In genomic region chr16:88811850-88812736, GRCh38 we compare ENCODE assay signal across 8 cellular contexts. TPM values are rescaled to one million over a fixed set of nuclear protein-coding genes. Genes with fewer than 3 reads are reported as not detected.
DNase-seq lines count a peak whose midpoint lies in the region; ATAC-seq and TF ChIP-seq lines count a peak whose summit lies in the region.

APRT (minus strand) TSS chr16:88811928; CDS start chr16:88811899, 29 bp downstream.

- intact Hi-C loops in Right ventricle myocardium superior (cut with DNase I) (loop anchor here (5.0 kb wide), 1 partner anchor 45 kb away; the partner anchor contains the start of genes GALNS and TRAPPC2L), tibial artery (cut with DNase I; ENCODE audit: low total_unique reads) (loop anchor here (10.0 kb wide), 1 partner anchor 237 kb away; the partner anchor contains the start of gene ZC3H18)

- H3K79me2 ChIP-seq in parathyroid adenoma = no peaks in the 10 kb centered on the region

- peak within 1 kb of the TSS; percentile 86 for H3K4me2 ChIP-seq in parathyroid adenoma (ENCODE audit: low read length)

- no peak within 1 kb of the TSS for H3K9ac ChIP-seq in parathyroid adenoma

- H3K9me3 ChIP-seq in parathyroid adenoma (ENCODE audit: control insufficient read depth, low read length) = no peaks in the 10 kb centered on the region
- no peaks in the 10 kb centered on the region for H3K9me3 ChIP-seq in tibial artery

- H2AFZ ChIP-seq in parathyroid adenoma = peak within 1 kb of the TSS; percentile 89

- TF ChIP-seq CTCF in GM12872 (IDR thresholded peaks at IDR 0.05; ENCODE audit: insufficient read depth, low read depth, low read length) = peak; percentile 16; the same call in 1 of the 3 replicates
- TF ChIP-seq CTCF in parathyroid adenoma (IDR thresholded peaks at IDR 0.05) = peak; percentile 24
- peak in 1 of 2 experiments; percentile 20 for TF ChIP-seq CTCF in tibial artery (IDR thresholded peaks at IDR 0.05)

- no peaks in the 10 kb centered on the region for H3K27me3 ChIP-seq in parathyroid adenoma (ENCODE audit: control insufficient read depth, insufficient read depth, low read length)
- H3K27me3 ChIP-seq in tibial artery = no peaks in the 10 kb centered on the region

- no peaks in the 10 kb centered on the region for H3K36me3 ChIP-seq in parathyroid adenoma (ENCODE audit: control insufficient read depth, insufficient read depth, low read length)
- peaks cover 0 to 31% (median 13%) of the 10 kb centered on the region in 3 donors for H3K36me3 ChIP-seq in tibial artery

- H3K27ac ChIP-seq in parathyroid adenoma (peak within 1 kb of the TSS; percentile 58), tibial artery (peak within 1 kb of the TSS; percentile 90 to 91)

- H3K4me3 ChIP-seq in parathyroid adenoma (ENCODE audit: low read depth, low read length) = peak within 1 kb of the TSS; percentile 75
- peak within 1 kb of the TSS; percentile 77 to 93 for H3K4me3 ChIP-seq in tibial artery

- DNase-seq in NCI-H128 (lab: John Stamatoyannopoulos, UW; ENCODE audit: unreplicated experiment) (peak; percentile 64), SW 1271 (lab: John Stamatoyannopoulos, UW) (peak; percentile 66 to 88), Right ventricle myocardium superior (peak; percentile 95), tibial artery (peak; percentile 90 to 97)
- DNase-seq in activated naive CD8-positive, alpha-beta T cell treated with anti-CD3 and anti-CD28 coated beads, Interleukin-2, amount 50 U/mL, for 16 hours (ENCODE audit: low read depth, low spot score) = peak; percentile 94

- peaks cover 8% of the 10 kb centered on the region for H3K4me1 ChIP-seq in parathyroid adenoma
- H3K4me1 ChIP-seq in tibial artery = peaks cover 0 to 33% (median 26%) of the 10 kb centered on the region in 4 donors

- ATAC-seq in HG02759 (IDR thresholded peaks at IDR 0.05; ENCODE audit: unreplicated experiment) (peak; percentile 72), Right ventricle myocardium superior (ENCODE audit: poor library complexity) (peak; percentile 96)

RNA-seq across cellular contexts. Expression of gene APRT, which starts in this region (rescaled TPM):
- total RNA-seq in Right ventricle myocardium superior = 40.4 TPM

Comparison
In these comparisons a context has a peak if more than half of its experiments do, and no peak if none do; other contexts are left out.
1. Peak in every context shown above with its lines: DNase-seq, ATAC-seq, H3K4me3 ChIP-seq and H3K27ac ChIP-seq.